ENCODE assay signal across 1 cellular context in the genomic region with DNA sequence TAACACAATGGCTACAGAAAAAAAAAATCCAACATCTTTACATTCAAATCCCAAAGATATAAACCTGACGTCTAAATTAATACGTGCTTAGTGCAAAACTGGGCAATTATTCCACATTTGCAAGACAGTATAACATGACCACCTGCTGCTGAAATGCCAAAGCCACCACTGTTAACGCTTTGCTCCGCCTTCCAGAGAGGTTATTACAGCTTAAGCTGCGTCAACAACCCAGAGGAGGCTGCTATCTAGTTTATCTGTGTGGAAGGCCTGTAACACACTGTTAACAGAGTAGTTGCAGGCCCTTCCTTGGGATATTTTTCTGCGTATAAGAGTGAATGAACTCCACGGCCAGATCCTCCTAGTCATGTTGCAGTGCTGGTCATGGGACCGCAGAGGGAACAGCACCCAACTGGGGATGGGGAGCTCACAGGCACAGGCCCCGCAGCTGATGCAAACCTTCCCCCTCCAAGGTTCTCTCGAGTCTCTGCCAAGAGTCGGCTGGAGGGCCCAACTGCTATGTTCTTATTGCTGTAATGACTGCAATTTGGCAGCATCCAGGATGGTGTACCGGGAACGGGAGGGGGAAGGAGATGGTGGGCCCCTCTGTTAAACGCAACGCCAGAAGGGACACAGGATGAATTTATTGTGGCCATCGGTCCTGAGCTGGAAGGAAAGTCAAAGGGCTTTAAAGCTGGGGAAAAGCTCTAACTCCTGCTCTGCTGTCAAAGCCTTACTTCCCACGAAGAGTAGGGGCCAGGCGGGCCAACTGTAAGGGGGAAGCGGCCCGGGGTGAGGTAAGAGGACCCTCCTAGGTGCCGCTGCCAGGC.
TF ChIP-seq lines count a peak whose summit lies in the region.

No MANE protein-coding gene starts in this region.

TF ChIP-seq in HCT116, 20 proteins besides CTCF, POLR2A, EP300 and RAD21 (continued from another document):
- TF ChIP-seq, protein P1, sequence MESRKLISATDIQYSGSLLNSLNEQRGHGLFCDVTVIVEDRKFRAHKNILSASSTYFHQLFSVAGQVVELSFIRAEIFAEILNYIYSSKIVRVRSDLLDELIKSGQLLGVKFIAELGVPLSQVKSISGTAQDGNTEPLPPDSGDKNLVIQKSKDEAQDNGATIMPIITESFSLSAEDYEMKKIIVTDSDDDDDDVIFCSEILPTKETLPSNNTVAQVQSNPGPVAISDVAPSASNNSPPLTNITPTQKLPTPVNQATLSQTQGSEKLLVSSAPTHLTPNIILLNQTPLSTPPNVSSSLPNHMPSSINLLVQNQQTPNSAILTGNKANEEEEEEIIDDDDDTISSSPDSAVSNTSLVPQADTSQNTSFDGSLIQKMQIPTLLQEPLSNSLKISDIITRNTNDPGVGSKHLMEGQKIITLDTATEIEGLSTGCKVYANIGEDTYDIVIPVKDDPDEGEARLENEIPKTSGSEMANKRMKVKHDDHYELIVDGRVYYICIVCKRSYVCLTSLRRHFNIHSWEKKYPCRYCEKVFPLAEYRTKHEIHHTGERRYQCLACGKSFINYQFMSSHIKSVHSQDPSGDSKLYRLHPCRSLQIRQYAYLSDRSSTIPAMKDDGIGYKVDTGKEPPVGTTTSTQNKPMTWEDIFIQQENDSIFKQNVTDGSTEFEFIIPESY (IDR thresholded peaks at IDR 0.05; ENCODE audit: extremely low read depth, insufficient replicate concordance, low read length): no peak
- TF ChIP-seq SIN3A (IDR thresholded peaks at IDR 0.05; ENCODE audit: low read depth) (no peak), ELF1 (IDR thresholded peaks at IDR 0.05; ENCODE audit: borderline replicate concordance, low read depth) (no peak), SP1 (IDR thresholded peaks at IDR 0.05; ENCODE audit: low read depth) (no peak), ZNF274 (IDR thresholded peaks at IDR 0.05; ENCODE audit: low read depth, low read length) (no peak), EZH2phosphoT487 (IDR thresholded peaks at IDR 0.05; ENCODE audit: borderline replicate concordance) (no peak), CEBPB (IDR thresholded peaks at IDR 0.05; ENCODE audit: low read depth) (no peak)
